17 cellular contexts compared by ENCODE assay signal in genomic region chr12:69108024-69108423, GRCh38.
DNase-seq lines count a peak whose midpoint lies in the region; ATAC-seq and TF ChIP-seq lines count a peak whose summit lies in the region.
"Had no signal": no experiment of that assay in that cellular context is flagged by ENCODE, and none has a peak within 500 bp of the region (broad histone marks: within the 10 kb centered on the region; RNA-seq: fewer than 3 reads in every experiment).

No MANE protein-coding gene starts in this region.

- H3K4me1 ChIP-seq in upper lobe of left lung (peaks cover 7 to 72% (median 28%) of the 10 kb centered on the region in 4 donors), mucosa of descending colon (ENCODE audit: low read depth) (peaks cover under 1% of the 10 kb centered on the region)
- H3K4me1 ChIP-seq: ascending aorta had no signal

- H3K36me3 ChIP-seq in upper lobe of left lung: no peaks in the 10 kb centered on the region
- no peaks in the 10 kb centered on the region for H3K36me3 ChIP-seq in mucosa of descending colon (ENCODE audit: low read depth)
- H3K36me3 ChIP-seq: ascending aorta had no signal

- 30 to 31% methylated on average over 2 of the region's 2 CpGs for WGBS in upper lobe of left lung, 2 donors

- peak; percentile 36 for DNase-seq in NCI-H82 (lab: John Stamatoyannopoulos, UW)
- no peak for DNase-seq in NCI-H82 treated with DMSO at 0.1 percent for 48 hours (lab: John Stamatoyannopoulos, UW; ENCODE audit: unreplicated experiment)
- peak; percentile 67 for DNase-seq in astrocyte of the hippocampus (ENCODE audit: low read depth, low spot score)
- peak; percentile 31 for DNase-seq in iris pigment epithelial cell (ENCODE audit: low read depth)
- DNase-seq in upper lobe of left lung: no peak
- no peak for DNase-seq in mucosa of descending colon
- no peak for DNase-seq in DMS53 (lab: John Stamatoyannopoulos, UW)
- DNase-seq: activated CD4-positive, CD25-positive, alpha-beta regulatory T cell; activated gamma-delta T cell treated with Interleukin-2 at 50 U/mL for 16 hours; CD4-positive, alpha-beta T cell; KBM-7; NCI-H1105 treated with DMSO at 0.1 percent for 48 hours; NCI-H510A treated with DMSO at 0.1 percent for 48 hours had no signal

- TF ChIP-seq CTCF in upper lobe of left lung (IDR thresholded peaks at IDR 0.05) (peak in 3 of 6 experiments; percentile 7 to 45 (median 25)), mucosa of descending colon (IDR thresholded peaks at IDR 0.05) (no peak)

- H3K9me3 ChIP-seq in upper lobe of left lung (no peaks in the 10 kb centered on the region), mucosa of descending colon (no peaks in the 10 kb centered on the region)
- H3K9me3 ChIP-seq: ascending aorta had no signal

- intact Hi-C loops in mucosa of descending colon (cut with DNase I, micrococcal nuclease): no loop called here

- TF ChIP-seq POLR2A in upper lobe of left lung (IDR thresholded peaks at IDR 0.05): no peak

- H3K27me3 ChIP-seq in upper lobe of left lung: no peaks in the 10 kb centered on the region
- H3K27me3 ChIP-seq: ascending aorta had no signal

- peak in 1 of 4 donors; percentile 30 for TF ChIP-seq EP300 in upper lobe of left lung (IDR thresholded peaks at IDR 0.05)

- peak; percentile 55 to 86 for ATAC-seq in upper lobe of left lung (ENCODE audit: low FRiP score in 2 of 2)
- ATAC-seq in mucosa of descending colon: no peak
- no peak for ATAC-seq in GM18502 (IDR thresholded peaks at IDR 0.05; ENCODE audit: poor library complexity, unreplicated experiment)
- ATAC-seq: HCT116, Panc1 had no signal

- peak overlapping the region; percentile 53 to 72 (median 60) for H3K27ac ChIP-seq in upper lobe of left lung
- H3K27ac ChIP-seq: ascending aorta had no signal

- no peak overlapping the region for H3K4me3 ChIP-seq in upper lobe of left lung
- no peak overlapping the region for H3K4me3 ChIP-seq in mucosa of descending colon
- H3K4me3 ChIP-seq: ascending aorta had no signal

Comparison
In these comparisons a context has a peak if more than half of its experiments do, and no peak if none do; other contexts are left out.
1. DNase-seq: peak in NCI-H82 (single experiment), astrocyte of the hippocampus (single experiment) and iris pigment epithelial cell (single experiment); none in NCI-H82 treated with DMSO at 0.1 percent for 48 hours (single experiment), upper lobe of left lung (0 of 2), mucosa of descending colon (0 of 3) and DMS53 (single experiment).
2. ATAC-seq: peak in upper lobe of left lung (2 of 2); none in mucosa of descending colon (single experiment) and GM18502 (single experiment).